In the genomic region with DNA sequence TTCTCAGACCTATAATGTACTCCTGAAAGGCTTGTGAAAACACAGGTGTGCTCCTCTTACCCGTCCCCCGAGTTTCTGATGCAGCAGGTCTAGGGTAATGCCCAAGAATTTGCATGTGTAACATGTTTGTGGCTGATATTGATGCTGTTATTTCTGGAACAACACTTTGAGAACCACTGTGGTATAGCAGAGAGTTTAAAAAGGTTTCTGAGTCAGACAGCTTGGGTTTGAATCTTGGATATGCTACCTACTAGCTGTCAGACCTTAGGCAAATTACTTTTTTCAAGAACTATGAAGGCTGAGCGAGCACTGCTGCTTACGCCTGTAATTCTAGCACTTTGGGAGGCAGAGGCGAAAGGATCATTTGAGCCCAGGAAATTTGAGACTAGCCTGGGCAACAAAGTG, we compare ENCODE assay signal across 8 cellular contexts. TPM values are rescaled to one million over a fixed set of nuclear protein-coding genes. Genes with fewer than 3 reads are reported as not detected.
DNase-seq lines count a peak whose midpoint lies in the region; ATAC-seq, FAIRE-seq and TF ChIP-seq lines count a peak whose summit lies in the region.

No MANE protein-coding gene starts in this region.

- no peaks in the 10 kb centered on the region for H3K79me2 ChIP-seq in Karpas-422 (ENCODE audit: low read length)

- TF ChIP-seq POLR2A in ovary (IDR thresholded peaks at IDR 0.05), result no peak

- peak overlapping the region; percentile 58 for H3K4me2 ChIP-seq in Karpas-422 (ENCODE audit: low read depth, low read length, poor library complexity, severe bottlenecking)

- H3K4me3 ChIP-seq in Karpas-422 (ENCODE audit: low read length) (peak overlapping the region; percentile 34; the same call in 1 of the 2 replicates), ovary (no peak overlapping the region)

- no peaks in the 10 kb centered on the region for H3K27me3 ChIP-seq in Karpas-422 (ENCODE audit: low read length)
- H3K27me3 ChIP-seq in ovary, result no peaks in the 10 kb centered on the region

- no peak for TF ChIP-seq EP300 in ovary (IDR thresholded peaks at IDR 0.05)

- FAIRE-seq in GM18507 (lab: Jason Lieb, UNC), result peak; percentile 98

- H3K9me2 ChIP-seq in Karpas-422 (replicated peaks; ENCODE audit: insufficient read depth, low read length), result no peaks in the 10 kb centered on the region

- ATAC-seq in GM21723 (IDR thresholded peaks at IDR 0.05; ENCODE audit: unreplicated experiment), result peak; percentile 60

- H3K4me1 ChIP-seq in Karpas-422 (ENCODE audit: low read length) (peaks cover 45% of the 10 kb centered on the region), ovary (ENCODE audit: insufficient read depth) (no peaks in the 10 kb centered on the region)

- H4K20me1 ChIP-seq in Karpas-422 (ENCODE audit: insufficient read depth, low read depth, low read length), result no peaks in the 10 kb centered on the region

- H3K36me3 ChIP-seq in Karpas-422 (ENCODE audit: insufficient read depth, low read length), result no peaks in the 10 kb centered on the region
- no peaks in the 10 kb centered on the region for H3K36me3 ChIP-seq in ovary

- in situ Hi-C loops in ACHN (cut with HindIII; ENCODE audit: low pct_ligation_motif_present, low pct_unique_long_range_greater_than_20kb, low sequenced_read_pairs), result no loop called here

- DNase-seq in GM18507 (ENCODE audit: extremely low spot score, insufficient read length, low read depth) (peak; percentile 37), Karpas-422 (peak; percentile 58), germinal center (ENCODE audit: low spot score) (peak; percentile 53), ACHN (no peak), HuH-7.5 (ENCODE audit: low spot score) (no peak), NCI-H1930 (lab: John Stamatoyannopoulos, UW) (no peak), ovary (no peak)

- H3K27ac ChIP-seq in Karpas-422 (ENCODE audit: low read length) (no peak overlapping the region), ovary (no peak overlapping the region)

- no peak overlapping the region for H2AFZ ChIP-seq in Karpas-422 (ENCODE audit: low read length)

- intact Hi-C loops in ovary (cut with DNase I), result loop anchor here (5.0 to 10.0 kb wide), 4 partner anchors 65 to 285 kb away; partner anchors contain the start of gene KLHL8 (in 1 of the 4)

- no peak overlapping the region for H3K9ac ChIP-seq in Karpas-422 (ENCODE audit: low read length)

- no peak for TF ChIP-seq CTCF in ovary (IDR thresholded peaks at IDR 0.05)

- 87 to 92% (median 91%) methylated on average over 5 of the region's 5 CpGs for WGBS in ovary, 3 donors

- H3K9me3 ChIP-seq in Karpas-422 (ENCODE audit: low read length) (no peaks in the 10 kb centered on the region), ovary (no peaks in the 10 kb centered on the region)

RNA-seq across cellular contexts. Expression of gene AFF1, which starts 4.9 kb away (rescaled TPM):
- total RNA-seq in Karpas-422 (2014; rRNA removed; shearing (Covaris generic); ENCODE audit: low replicate concordance), result 4.0 and 6.6 TPM in 2 replicates
- 100 to 1,000 TPM in 1 of 7 donors, 10 to 100 TPM in 6; 56.8 to 107 (median 82.5) TPM for total RNA-seq in ovary
- 10 to 100 TPM; 26.0 to 44.6 TPM for polyA plus RNA-seq in ovary

RNA-seq across cellular contexts. Expression of gene C4orf36, which starts 47.5 kb away (rescaled TPM):
- total RNA-seq in Karpas-422 (2014; rRNA removed; shearing (Covaris generic); ENCODE audit: low replicate concordance), result not detected in 2 replicates
- 1 to 10 TPM in 4 of 7 donors, under 1 TPM in 1, not detected in 2; 0.74 to 4.3 (median 2.0) TPM for total RNA-seq in ovary
- 1 to 10 TPM; 1.4 to 1.6 TPM for polyA plus RNA-seq in ovary

Comparison
In these comparisons a context has a peak if more than half of its experiments do, and no peak if none do; other contexts are left out.
1. DNase-seq: peak in GM18507 (single experiment), Karpas-422 (single experiment) and germinal center (single experiment); none in ACHN (single experiment), HuH-7.5 (single experiment), NCI-H1930 (0 of 2) and ovary (0 of 5).